ENCODE assay signal across 7 cellular contexts in the genomic region with DNA sequence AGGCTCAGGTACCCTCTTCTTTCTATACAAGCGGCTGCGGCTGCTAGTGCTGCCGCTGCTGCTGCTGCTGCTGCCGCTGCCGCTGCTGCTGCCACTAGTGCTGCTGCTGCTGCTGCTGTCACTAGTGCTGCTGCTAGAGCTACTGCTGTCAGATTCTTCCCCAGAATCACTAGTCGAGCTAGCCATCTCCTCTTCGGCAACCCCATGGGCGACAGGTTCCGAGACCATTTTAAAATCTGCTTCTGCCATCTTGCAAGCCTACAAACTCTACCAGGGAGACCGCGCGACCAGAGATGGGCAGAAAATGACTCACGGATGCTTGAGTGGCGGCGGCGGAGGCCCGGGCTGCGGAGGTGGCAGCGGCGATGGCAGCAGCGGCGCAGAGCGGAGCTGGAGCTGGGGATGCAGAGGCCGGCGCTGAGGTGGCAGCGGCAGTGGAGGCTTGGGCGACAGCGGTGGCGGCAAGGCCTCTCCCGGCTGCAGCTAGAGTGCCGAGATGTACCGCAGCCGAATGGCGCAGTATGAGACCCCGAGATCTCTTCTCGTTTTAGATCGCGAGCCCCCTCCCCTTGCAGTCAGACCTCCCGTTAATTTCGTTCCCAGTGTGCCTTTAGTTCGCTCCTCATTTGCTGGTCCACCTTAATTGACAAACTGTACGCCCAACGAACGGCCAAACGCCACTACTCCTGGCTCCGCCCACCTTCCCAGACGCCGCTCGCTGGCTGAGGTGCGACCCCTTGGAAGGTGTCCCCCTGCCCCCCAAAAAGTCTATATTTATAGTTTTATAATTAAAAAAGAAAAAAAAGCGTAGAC. TPM values are rescaled to one million over a fixed set of nuclear protein-coding genes. Genes with fewer than 3 reads are reported as not detected.
DNase-seq lines count a peak whose midpoint lies in the region; ATAC-seq and TF ChIP-seq lines count a peak whose summit lies in the region.

TSS of gene NAP1L3 (minus strand) at position 523 of the 813 bp plus-strand sequence. CDS start at position 249, 274 bp downstream.

- peak within 1 kb of the TSS; percentile 88 for H3K4me3 Mint-ChIP-seq in activated CD4-positive, alpha-beta T cell treated with anti-CD3 and anti-CD28 coated beads, Interleukin-2, amount 10 ng/mL, durations not matched to agents 24 days and 14 days

- no peaks in the 10 kb centered on the region for H3K9me3 Mint-ChIP-seq in activated CD4-positive, alpha-beta T cell treated with anti-CD3 and anti-CD28 coated beads, Interleukin-2, amount 10 ng/mL, durations not matched to agents 24 days and 14 days

- peak within 1 kb of the TSS; percentile 54 for H3K4me3 ChIP-seq in choroid plexus epithelial cell (ENCODE audit: low read depth, low read length)
- peak within 1 kb of the TSS; percentile 41 for H3K4me3 ChIP-seq in kidney epithelial cell (ENCODE audit: low read depth, low read length)

- TF ChIP-seq CTCF in choroid plexus epithelial cell (conservative IDR thresholded peaks at IDR 0.05; ENCODE audit: low read depth, low read length): no peak
- TF ChIP-seq CTCF in kidney epithelial cell (IDR thresholded peaks at IDR 0.05; ENCODE audit: insufficient read depth, low read length, poor library complexity, severe bottlenecking): no peak

- H3K27ac Mint-ChIP-seq in activated CD4-positive, alpha-beta T cell treated with anti-CD3 and anti-CD28 coated beads, Interleukin-2, amount 10 ng/mL, durations not matched to agents 24 days and 14 days: peak within 1 kb of the TSS; percentile 76

- peaks cover 14% of the 10 kb centered on the region for H3K27me3 ChIP-seq in kidney epithelial cell (ENCODE audit: control insufficient read depth, insufficient read depth, low read length)

- peaks cover 1% of the 10 kb centered on the region for H3K4me1 Mint-ChIP-seq in activated CD4-positive, alpha-beta T cell treated with anti-CD3 and anti-CD28 coated beads, Interleukin-2, amount 10 ng/mL, durations not matched to agents 24 days and 14 days

- no peaks in the 10 kb centered on the region for H3K36me3 Mint-ChIP-seq in activated CD4-positive, alpha-beta T cell treated with anti-CD3 and anti-CD28 coated beads, Interleukin-2, amount 10 ng/mL, durations not matched to agents 24 days and 14 days (ENCODE audit: low read depth)

- peak; percentile 60 for ATAC-seq in GM19397 (IDR thresholded peaks at IDR 0.05; ENCODE audit: unreplicated experiment)

- peak; percentile 81 for DNase-seq in NCI-H1417 treated with DMSO at 0.1 percent for 48 hours (lab: John Stamatoyannopoulos, UW)
- peak; percentile 81 for DNase-seq in activated CD4-positive, alpha-beta T cell treated with anti-CD3 and anti-CD28 coated beads, Interleukin-2, amount 10 ng/mL, durations not matched to agents 24 days and 14 days
- peak; percentile 48 for DNase-seq in choroid plexus epithelial cell (ENCODE audit: low read depth)
- peak; percentile 12 for DNase-seq in kidney epithelial cell (ENCODE audit: low read depth)
- DNase-seq in stimulated activated CD4-positive, alpha-beta T cell treated with anti-CD3 and anti-CD28 coated beads, Interleukin-12 subunit alpha, Interleukin-12 subunit beta, amount 100 ng/mL, for 48 hours (ENCODE audit: low read depth in 2 of 3, low spot score in 1 of 3): peak; percentile 39 to 49 (median 43)
- no peak for DNase-seq in NOMO-1 (lab: John Stamatoyannopoulos, UW; ENCODE audit: unreplicated experiment in 2 of 2)

- intact Hi-C loops in activated CD4-positive, alpha-beta T cell treated with anti-CD3 and anti-CD28 coated beads, Interleukin-2, amount 10 ng/mL, durations not matched to agents 24 days and 14 days (cut with micrococcal nuclease): no loop called here

- H3K36me3 ChIP-seq in kidney epithelial cell (ENCODE audit: control insufficient read depth, insufficient read depth, low read length): no peaks in the 10 kb centered on the region

- peaks cover 5% of the 10 kb centered on the region for H3K27me3 Mint-ChIP-seq in activated CD4-positive, alpha-beta T cell treated with anti-CD3 and anti-CD28 coated beads, Interleukin-2, amount 10 ng/mL, durations not matched to agents 24 days and 14 days

RNA-seq across cellular contexts. Expression of gene NAP1L3, which starts in this region (rescaled TPM):
- total RNA-seq in activated CD4-positive, alpha-beta T cell treated with anti-CD3 and anti-CD28 coated beads, Interleukin-2, amount 10 ng/mL, durations not matched to agents 24 days and 14 days: 0.57 and 0.72 TPM in 2 replicates
- 3.2 and 4.1 TPM in 2 replicates for total RNA-seq in kidney epithelial cell

Comparison
In these comparisons a context has a peak if more than half of its experiments do, and no peak if none do; other contexts are left out.
1. Peak in DNase-seq in activated CD4-positive, alpha-beta T cell treated with anti-CD3 and anti-CD28 coated beads, Interleukin-2, amount 10 ng/mL, durations not matched to agents 24 days and 14 days; RNA of the gene not detected or under 1 TPM.
2. DNase-seq: peak in NCI-H1417 treated with DMSO at 0.1 percent for 48 hours (single experiment), choroid plexus epithelial cell (single experiment), kidney epithelial cell (single experiment) and stimulated activated CD4-positive, alpha-beta T cell treated with anti-CD3 and anti-CD28 coated beads, Interleukin-12 subunit alpha, Interleukin-12 subunit beta, amount 100 ng/mL, for 48 hours (3 of 3); none in NOMO-1 (0 of 2).